18 cellular contexts compared by ENCODE assay signal in the genomic region with DNA sequence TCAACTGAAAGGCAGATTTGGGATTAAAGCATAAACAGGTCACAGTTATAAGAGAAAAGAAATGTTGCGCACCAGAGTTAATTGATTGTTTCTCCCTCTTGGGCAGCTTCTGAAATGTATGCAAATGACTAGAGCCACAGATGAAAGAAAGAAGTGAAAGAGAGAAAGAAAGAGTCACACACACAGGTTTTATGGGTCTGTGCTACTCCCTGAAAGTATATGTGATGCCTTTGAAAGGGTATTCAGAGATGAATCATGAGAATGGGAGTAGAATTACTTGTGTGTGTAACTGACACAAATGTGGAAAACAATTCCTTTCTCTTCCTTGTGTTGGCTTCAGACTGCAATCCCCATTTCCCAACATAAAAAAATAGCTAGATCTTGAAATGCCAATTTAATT.
"Had no signal": no experiment of that assay in that cellular context is flagged by ENCODE, and none has a peak within 500 bp of the region (broad histone marks: within the 10 kb centered on the region; RNA-seq: fewer than 3 reads in every experiment).

No MANE protein-coding gene starts in this region.

- H3K27me3 ChIP-seq: ovary had no signal

- H3K9me3 ChIP-seq: ovary, spleen had no signal

- H3K36me3 ChIP-seq: ovary, spleen had no signal

- H3K4me3 ChIP-seq: lung, ovary, spleen had no signal

- DNase-seq: activated CD4-positive, alpha-beta T cell treated with anti-CD3 and anti-CD28 coated beads for 4 hours; activated CD8-positive, alpha-beta memory T cell treated with anti-CD3 and anti-CD28 coated beads, Interleukin-2, amount 50 U/mL, for 48 hours; activated CD8-positive, alpha-beta T cell treated with anti-CD3 and anti-CD28 coated beads, Interleukin-2, amount 10 ng/mL, durations not matched to agents 7 days and 5 days; activated gamma-delta T cell treated with Interleukin-2 at 50 U/mL for 16 hours; activated naive CD8-positive, alpha-beta T cell treated with anti-CD3 and anti-CD28 coated beads for 36 hours; cortex of kidney; effector CD4-positive, alpha-beta T cell; foreskin fibroblast; glutamatergic neuron; ovary; spleen; stimulated activated naive CD8-positive, alpha-beta T cell treated with anti-CD3 and anti-CD28 coated beads, Interleukin-15, amount 100 ng/mL, for 72 hours; T-helper 17 cell had no signal

- H3K27ac Mint-ChIP-seq: activated CD8-positive, alpha-beta T cell treated with anti-CD3 and anti-CD28 coated beads, Interleukin-2, amount 10 ng/mL, durations not matched to agents 7 days and 5 days; activated naive CD8-positive, alpha-beta T cell treated with anti-CD3 and anti-CD28 coated beads for 36 hours; brain; T-helper 17 cell; type B pancreatic cell had no signal

- H3K4me1 ChIP-seq: spleen had no signal

- ATAC-seq: activated CD8-positive, alpha-beta T cell treated with anti-CD3 and anti-CD28 coated beads, Interleukin-2, amount 10 ng/mL, durations not matched to agents 7 days and 5 days; sciatic nerve; stimulated activated naive CD8-positive, alpha-beta T cell treated with anti-CD3 and anti-CD28 coated beads, Interleukin-15, amount 100 ng/mL, for 72 hours; T-helper 17 cell had no signal

- H3K27me3 Mint-ChIP-seq: activated naive CD8-positive, alpha-beta T cell treated with anti-CD3 and anti-CD28 coated beads for 36 hours; stimulated activated naive CD8-positive, alpha-beta T cell treated with anti-CD3 and anti-CD28 coated beads, Interleukin-15, amount 100 ng/mL, for 72 hours; T-helper 17 cell had no signal

- H3K4me1 Mint-ChIP-seq: activated naive CD8-positive, alpha-beta T cell treated with anti-CD3 and anti-CD28 coated beads for 36 hours; brain; neural crest cell; stimulated activated naive CD8-positive, alpha-beta T cell treated with anti-CD3 and anti-CD28 coated beads, Interleukin-15, amount 100 ng/mL, for 72 hours; T-helper 17 cell had no signal

- H3K4me3 Mint-ChIP-seq: activated CD8-positive, alpha-beta T cell treated with anti-CD3 and anti-CD28 coated beads, Interleukin-2, amount 10 ng/mL, durations not matched to agents 7 days and 5 days; activated naive CD8-positive, alpha-beta T cell treated with anti-CD3 and anti-CD28 coated beads for 36 hours; brain; neural crest cell; stimulated activated naive CD8-positive, alpha-beta T cell treated with anti-CD3 and anti-CD28 coated beads, Interleukin-15, amount 100 ng/mL, for 72 hours; T-helper 17 cell; type B pancreatic cell had no signal

- H3K9me3 Mint-ChIP-seq: activated naive CD8-positive, alpha-beta T cell treated with anti-CD3 and anti-CD28 coated beads for 36 hours; brain; neural crest cell; stimulated activated naive CD8-positive, alpha-beta T cell treated with anti-CD3 and anti-CD28 coated beads, Interleukin-15, amount 100 ng/mL, for 72 hours; type B pancreatic cell had no signal

- H3K27ac ChIP-seq: ovary, spleen had no signal
